8 cellular contexts compared by ENCODE assay signal in genomic region chr12:113030875-113031525, GRCh38. TPM values are rescaled to one million over a fixed set of nuclear protein-coding genes. Genes with fewer than 3 reads are reported as not detected.
DNase-seq lines count a peak whose midpoint lies in the region; TF ChIP-seq lines count a peak whose summit lies in the region.

No MANE protein-coding gene starts in this region.

- no peak overlapping the region for H3K23ac ChIP-seq in mesendoderm (ENCODE audit: low read length)

- no peak overlapping the region for H4K5ac ChIP-seq in mesendoderm (ENCODE audit: low read length)

- H3K4ac ChIP-seq in mesendoderm (ENCODE audit: low read depth, low read length) = no peak overlapping the region

- H3K4me1 ChIP-seq in Peyer's patch = no peaks in the 10 kb centered on the region
- no peaks in the 10 kb centered on the region for H3K4me1 ChIP-seq in mesendoderm (ENCODE audit: control insufficient read depth, low read depth, low read length)

- no peak overlapping the region for H2BK15ac ChIP-seq in mesendoderm (replicated peaks; ENCODE audit: low read depth)

- TF ChIP-seq CTCF in Peyer's patch (IDR thresholded peaks at IDR 0.05) (peak; percentile 42 to 79 (median 76)), endothelial cell (IDR thresholded peaks at IDR 0.05; ENCODE audit: unreplicated experiment) (peak; percentile 66)

- H3K27ac ChIP-seq in Peyer's patch = no peak overlapping the region
- H3K27ac ChIP-seq in mesendoderm (ENCODE audit: low read depth, low read length) = no peak overlapping the region

- H3K4me3 Mint-ChIP-seq in endothelial cell (ENCODE audit: unreplicated experiment) = no peak overlapping the region

- no peak overlapping the region for H4K8ac ChIP-seq in mesendoderm (ENCODE audit: low read depth, low read length)

- H3K27me3 Mint-ChIP-seq in endothelial cell (ENCODE audit: unreplicated experiment) = no peaks in the 10 kb centered on the region

- TF ChIP-seq POLR2A in Peyer's patch (IDR thresholded peaks at IDR 0.05) = no peak

- H2BK120ac ChIP-seq in mesendoderm (ENCODE audit: low read depth, low read length) = no peak overlapping the region

- no peaks in the 10 kb centered on the region for H3K36me3 Mint-ChIP-seq in endothelial cell (ENCODE audit: low read depth, unreplicated experiment)

- H3K36me3 ChIP-seq in Peyer's patch (no peaks in the 10 kb centered on the region), mesendoderm (ENCODE audit: control insufficient read depth, insufficient read depth, low read length) (no peaks in the 10 kb centered on the region)

- no CpG with 5 or more reads among the region's 9 CpGs for WGBS in mesendoderm (ENCODE audit: extremely low coverage, insufficient coverage, low lambda C conversion rate)

- H2AK5ac ChIP-seq in mesendoderm (ENCODE audit: low read length) = no peak overlapping the region

- no peaks in the 10 kb centered on the region for H3K4me1 Mint-ChIP-seq in endothelial cell (ENCODE audit: unreplicated experiment)

- no peak overlapping the region for H3K4me3 ChIP-seq in Peyer's patch
- H3K4me3 ChIP-seq in mesendoderm (ENCODE audit: low read length) = no peak overlapping the region

- no peaks in the 10 kb centered on the region for H3K9me3 Mint-ChIP-seq in endothelial cell (ENCODE audit: unreplicated experiment)

- H3K79me1 ChIP-seq in mesendoderm (ENCODE audit: low read length) = no peaks in the 10 kb centered on the region

- H3K18ac ChIP-seq in mesendoderm (ENCODE audit: low read length) = no peak overlapping the region

- no peaks in the 10 kb centered on the region for H3K9me3 ChIP-seq in Peyer's patch

- H3K27me3 ChIP-seq in Peyer's patch (no peaks in the 10 kb centered on the region), mesendoderm (ENCODE audit: insufficient read depth, low read length, poor library complexity) (no peaks in the 10 kb centered on the region)

- no peak overlapping the region for H2BK5ac ChIP-seq in mesendoderm (ENCODE audit: low read length)

- H3K4me2 ChIP-seq in mesendoderm (ENCODE audit: low read length) = no peak overlapping the region

- H3K79me2 ChIP-seq in mesendoderm (ENCODE audit: control insufficient read depth, insufficient read depth, low read length) = no peaks in the 10 kb centered on the region

- H3K9ac ChIP-seq in mesendoderm (ENCODE audit: low read length) = no peak overlapping the region

- H3K27ac Mint-ChIP-seq in endothelial cell (ENCODE audit: unreplicated experiment) = no peak overlapping the region

- H3K56ac ChIP-seq in mesendoderm (ENCODE audit: low read length) = no peak overlapping the region

- DNase-seq in DMS53 treated with DMSO at 0.1 percent for 48 hours (lab: John Stamatoyannopoulos, UW; ENCODE audit: unreplicated experiment) (peak; percentile 87), Kasumi-1 (lab: John Stamatoyannopoulos, UW) (peak; percentile 44 to 59), Peyer's patch (peak in 2 of 3 donors; percentile 22 to 48), endothelial cell (ENCODE audit: low spot score) (no peak), mesendoderm (peak; percentile 87)
- DNase-seq in activated CD4-positive, alpha-beta T cell treated with anti-CD3 and anti-CD28 coated beads, Interleukin-2, amount 50 U/mL, for 1 hour = no peak
- no peak for DNase-seq in effector CD8-positive, alpha-beta T cell (lab: John Stamatoyannopoulos, UW)
- DNase-seq in activated CD8-positive, alpha-beta memory T cell treated with anti-CD3 and anti-CD28 coated beads, Interleukin-2, amount 50 U/mL, for 48 hours = no peak

RNA-seq across cellular contexts. Expression of gene DTX1, which starts 25.5 kb away (rescaled TPM):
- 10 to 100 TPM in 1 of 4 donors, 1 to 10 TPM in 3; 3.1 to 33.8 (median 5.3) TPM for total RNA-seq in Peyer's patch
- 62.8 TPM for total RNA-seq in endothelial cell (ENCODE audit: unreplicated experiment)
- 1.9 TPM for polyA plus RNA-seq in mesendoderm (2013, experiment 1 of 2)
- polyA plus RNA-seq in mesendoderm (2013, experiment 2 of 2) = 1.7 TPM

RNA-seq across cellular contexts. Expression of gene OAS2, which starts 52.7 kb away (rescaled TPM):
- total RNA-seq in Peyer's patch = 10 to 100 TPM in 1 of 4 donors, 1 to 10 TPM in 3; 1.3 to 18.2 (median 3.5) TPM
- 0.41 TPM for total RNA-seq in endothelial cell (ENCODE audit: unreplicated experiment)
- polyA plus RNA-seq in mesendoderm (2013, experiment 1 of 2) = 0.03 TPM
- polyA plus RNA-seq in mesendoderm (2013, experiment 2 of 2) = 0.06 TPM

Comparison
In these comparisons a context has a peak if more than half of its experiments do, and no peak if none do; other contexts are left out.
1. DNase-seq: peak in DMS53 treated with DMSO at 0.1 percent for 48 hours (single experiment), Kasumi-1 (2 of 2), Peyer's patch (2 of 3) and mesendoderm (single experiment); none in endothelial cell (single experiment), activated CD4-positive, alpha-beta T cell treated with anti-CD3 and anti-CD28 coated beads, Interleukin-2, amount 50 U/mL, for 1 hour (single experiment), effector CD8-positive, alpha-beta T cell (single experiment) and activated CD8-positive, alpha-beta memory T cell treated with anti-CD3 and anti-CD28 coated beads, Interleukin-2, amount 50 U/mL, for 48 hours (single experiment).